In the genomic region with DNA sequence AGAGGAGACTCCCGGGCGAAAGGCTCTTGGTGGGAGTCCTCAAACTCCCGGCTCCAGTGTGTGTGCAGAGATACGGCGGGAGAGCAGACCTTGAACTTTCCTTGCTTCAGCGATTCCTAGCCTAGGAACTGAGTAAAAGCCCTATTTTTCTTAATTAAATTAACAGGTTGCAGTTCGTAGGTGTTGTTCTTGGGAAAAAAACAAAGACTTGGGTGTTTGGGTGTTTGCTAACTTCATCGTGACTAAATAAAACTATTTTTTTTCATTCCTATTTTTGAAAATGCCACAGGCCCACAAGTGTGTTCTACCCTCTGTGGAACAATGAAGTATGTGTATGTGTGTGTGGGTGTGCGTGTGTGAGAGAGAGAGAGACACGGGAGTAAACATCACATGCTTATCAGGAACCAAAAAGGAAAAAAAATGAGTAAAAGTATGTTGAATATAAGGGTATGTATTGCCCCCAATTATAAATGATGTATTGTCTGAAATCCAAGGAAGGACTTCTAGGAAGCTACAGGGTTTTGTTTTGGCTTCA, we compare ENCODE assay signal across 8 cellular contexts. TPM values are rescaled to one million over a fixed set of nuclear protein-coding genes. Genes with fewer than 3 reads are reported as not detected.
DNase-seq lines count a peak whose midpoint lies in the region; ATAC-seq and TF ChIP-seq lines count a peak whose summit lies in the region.

No MANE protein-coding gene starts in this region.

- TF ChIP-seq CTCF in glutamatergic neuron (IDR thresholded peaks at IDR 0.05; ENCODE audit: partially characterized antibody, unreplicated experiment), result no peak
- no peak for TF ChIP-seq CTCF in prostate gland (IDR thresholded peaks at IDR 0.05)

- H3K9me3 Mint-ChIP-seq in activated CD4-positive, alpha-beta memory T cell treated with anti-CD3 and anti-CD28 coated beads, Interleukin-2, amount 10 ng/mL, durations not matched to agents 7 days and 5 days, result no peaks in the 10 kb centered on the region
- peaks cover 2% of the 10 kb centered on the region for H3K9me3 Mint-ChIP-seq in glutamatergic neuron (ENCODE audit: unreplicated experiment)

- H3K4me3 Mint-ChIP-seq in activated CD4-positive, alpha-beta memory T cell treated with anti-CD3 and anti-CD28 coated beads, Interleukin-2, amount 10 ng/mL, durations not matched to agents 7 days and 5 days, result peak overlapping the region; percentile 62
- peak overlapping the region; percentile 75 for H3K4me3 Mint-ChIP-seq in glutamatergic neuron (ENCODE audit: unreplicated experiment)

- peak; percentile 2 for ATAC-seq in GM19025 (IDR thresholded peaks at IDR 0.05; ENCODE audit: low read depth, unreplicated experiment)
- peak; percentile 22 for ATAC-seq in HG03520 (IDR thresholded peaks at IDR 0.05; ENCODE audit: unreplicated experiment)

- H3K27ac Mint-ChIP-seq in activated CD4-positive, alpha-beta memory T cell treated with anti-CD3 and anti-CD28 coated beads, Interleukin-2, amount 10 ng/mL, durations not matched to agents 7 days and 5 days, result no peak overlapping the region
- H3K27ac Mint-ChIP-seq in glutamatergic neuron (ENCODE audit: unreplicated experiment), result no peak overlapping the region

- H3K4me3 ChIP-seq in BLaER1 treated with 17β-estradiol and CSF1 and Interleukin-3, amounts not matched to agents 10 nM and 100 nM, result peak overlapping the region; percentile 71 to 90 (median 76)
- peak overlapping the region; percentile 62 to 85 for H3K4me3 ChIP-seq in prostate gland

- no peaks in the 10 kb centered on the region for H3K27me3 ChIP-seq in BLaER1 treated with 17β-estradiol and CSF1 and Interleukin-3, amounts not matched to agents 10 nM and 100 nM
- no peaks in the 10 kb centered on the region for H3K27me3 ChIP-seq in prostate gland (replicated peaks; ENCODE audit: insufficient read depth)

- H3K9me3 ChIP-seq in BLaER1 treated with 17β-estradiol and CSF1 and Interleukin-3, amounts not matched to agents 10 nM and 100 nM (replicated peaks in 1 of 11), result no peaks in the 10 kb centered on the region
- H3K9me3 ChIP-seq in prostate gland, result no peaks in the 10 kb centered on the region

- intact Hi-C loops in prostate gland (cut with DNase I), result no loop called here

- peaks cover 6% of the 10 kb centered on the region for H3K27me3 Mint-ChIP-seq in activated CD4-positive, alpha-beta memory T cell treated with anti-CD3 and anti-CD28 coated beads, Interleukin-2, amount 10 ng/mL, durations not matched to agents 7 days and 5 days
- H3K27me3 Mint-ChIP-seq in glutamatergic neuron (ENCODE audit: unreplicated experiment), result peaks cover 6% of the 10 kb centered on the region

- WGBS in prostate gland, result 1% methylated on average over 10 of the region's 10 CpGs

- no peak for DNase-seq in activated CD4-positive, alpha-beta memory T cell treated with anti-CD3 and anti-CD28 coated beads, Interleukin-2, amount 10 ng/mL, durations not matched to agents 7 days and 5 days
- DNase-seq in glutamatergic neuron (no peak), prostate gland (ENCODE audit: low spot score) (no peak), SHP77 treated with DMSO at 0.1 percent for 48 hours (lab: John Stamatoyannopoulos, UW) (no peak)
- no peak for DNase-seq in stimulated activated CD4-positive, alpha-beta T cell treated with anti-CD3 and anti-CD28 coated beads, Interleukin-4, amount 100 ng/mL, for 24 hours

- no peaks in the 10 kb centered on the region for H3K36me3 Mint-ChIP-seq in activated CD4-positive, alpha-beta memory T cell treated with anti-CD3 and anti-CD28 coated beads, Interleukin-2, amount 10 ng/mL, durations not matched to agents 7 days and 5 days (ENCODE audit: low read depth)
- H3K36me3 Mint-ChIP-seq in glutamatergic neuron (ENCODE audit: unreplicated experiment), result no peaks in the 10 kb centered on the region

- peaks cover 22% of the 10 kb centered on the region for H3K4me1 Mint-ChIP-seq in activated CD4-positive, alpha-beta memory T cell treated with anti-CD3 and anti-CD28 coated beads, Interleukin-2, amount 10 ng/mL, durations not matched to agents 7 days and 5 days
- no peaks in the 10 kb centered on the region for H3K4me1 Mint-ChIP-seq in glutamatergic neuron (ENCODE audit: low read depth, unreplicated experiment)

- POLR2A ChIA-PET in activated CD4-positive, alpha-beta memory T cell treated with anti-CD3 and anti-CD28 coated beads, Interleukin-2, amount 10 ng/mL, durations not matched to agents 7 days and 5 days (lab: Charles Lee), result interaction anchor here (0.9 to 2.8 kb wide), 7 partner anchors 12 to 77 kb away, joined by 4 to 56 read pairs (median 5); partner anchors contain the start of genes IRAK4, PUS7L and TWF1

- H3K9ac ChIP-seq in BLaER1 treated with 17β-estradiol and CSF1 and Interleukin-3, amounts not matched to agents 10 nM and 100 nM, result peak overlapping the region; percentile 82 to 96 (median 93)

- no peaks in the 10 kb centered on the region for H3K36me3 ChIP-seq in BLaER1 treated with 17β-estradiol and CSF1 and Interleukin-3, amounts not matched to agents 10 nM and 100 nM
- H3K36me3 ChIP-seq in prostate gland, result no peaks in the 10 kb centered on the region

- no peak for TF ChIP-seq POLR2A in prostate gland (IDR thresholded peaks at IDR 0.05)

- H3K4me1 ChIP-seq in BLaER1 treated with 17β-estradiol and CSF1 and Interleukin-3, amounts not matched to agents 10 nM and 100 nM, result peaks cover 29 to 53% (median 44%) of the 10 kb centered on the region in 10 experiments
- no peaks in the 10 kb centered on the region for H3K4me1 ChIP-seq in prostate gland (replicated peaks)

- H4K20me1 ChIP-seq in BLaER1 treated with 17β-estradiol and CSF1 and Interleukin-3, amounts not matched to agents 10 nM and 100 nM, result no peaks in the 10 kb centered on the region; a peak in 1 of 22 replicates

- H3K4me2 ChIP-seq in BLaER1 treated with 17β-estradiol and CSF1 and Interleukin-3, amounts not matched to agents 10 nM and 100 nM, result peak overlapping the region; percentile 80 to 95 (median 88)

- peak overlapping the region; percentile 88 to 97 (median 92) for H3K27ac ChIP-seq in BLaER1 treated with 17β-estradiol and CSF1 and Interleukin-3, amounts not matched to agents 10 nM and 100 nM
- H3K27ac ChIP-seq in prostate gland, result peak overlapping the region; percentile 94 to 95

- CTCF ChIA-PET in activated CD4-positive, alpha-beta memory T cell treated with anti-CD3 and anti-CD28 coated beads, Interleukin-2, amount 10 ng/mL, durations not matched to agents 7 days and 5 days (lab: Charles Lee), result interaction anchor here (2.4 kb wide), 1 partner anchor 30 kb away, joined by 11 read pairs; the partner anchor contains the start of gene TWF1

RNA-seq across cellular contexts. Expression of gene TMEM117, which starts 0.6 kb away (rescaled TPM):
- 1 to 10 TPM; 1.6 to 1.7 TPM for total RNA-seq in activated CD4-positive, alpha-beta memory T cell treated with anti-CD3 and anti-CD28 coated beads, Interleukin-2, amount 10 ng/mL, durations not matched to agents 7 days and 5 days
- not detected for total RNA-seq in glutamatergic neuron (ENCODE audit: unreplicated experiment)
- total RNA-seq in prostate gland, result 10 to 100 TPM; 15.5 to 26.5 TPM

RNA-seq across cellular contexts. Expression of gene TWF1, which starts 30.4 kb away (rescaled TPM):
- 10 to 100 TPM; 29.1 to 33.6 TPM for total RNA-seq in activated CD4-positive, alpha-beta memory T cell treated with anti-CD3 and anti-CD28 coated beads, Interleukin-2, amount 10 ng/mL, durations not matched to agents 7 days and 5 days
- total RNA-seq in glutamatergic neuron (ENCODE audit: unreplicated experiment) (30.1 TPM), prostate gland (100 to 1,000 TPM in 1 of 2 donors, 10 to 100 TPM in 1; 64.5 to 114 TPM)

Comparison
In these comparisons a context has a peak if more than half of its experiments do, and no peak if none do; other contexts are left out.
1. RNA of gene TMEM117, which starts 0.6 kb away (total RNA-seq): 15.5 to 26.5 TPM in prostate gland; 1.6 to 1.7 TPM in activated CD4-positive, alpha-beta memory T cell treated with anti-CD3 and anti-CD28 coated beads, Interleukin-2, amount 10 ng/mL, durations not matched to agents 7 days and 5 days and not detected in glutamatergic neuron (single experiment); every median in the first group is over 4 times any median in the second.